In genomic region chr1:63322944-63323865, GRCh38 we compare ENCODE assay signal across 9 cellular contexts. TPM values are rescaled to one million over a fixed set of nuclear protein-coding genes. Genes with fewer than 3 reads are reported as not detected.
DNase-seq lines count a peak whose midpoint lies in the region; ATAC-seq, FAIRE-seq and TF ChIP-seq lines count a peak whose summit lies in the region.
"Had no signal": no experiment of that assay in that cellular context is flagged by ENCODE, and none has a peak within 500 bp of the region (broad histone marks: within the 10 kb centered on the region; RNA-seq: fewer than 3 reads in every experiment).

No MANE protein-coding gene starts in this region.

- DNase-seq in CD4-positive, alpha-beta T cell = peak in 5 of 10 experiments; percentile 31 to 50 (median 33)
- peak; percentile 34 for DNase-seq in SW480 (ENCODE audit: low spot score)
- DNase-seq in H1 (ENCODE audit: low read depth in 1 of 2, low spot score in 2 of 2) = peak in 1 of 2 experiments; percentile 82
- DNase-seq in aorta = no peak
- no peak for DNase-seq in amniotic stem cell (lab: John Stamatoyannopoulos, UW)

- peaks cover 43% of the 10 kb centered on the region for H3K23me2 ChIP-seq in H1 (ENCODE audit: low read depth, low read length)

- peak overlapping the region; percentile 86 to 94 for H3K4me2 ChIP-seq in H1 (ENCODE audit: insufficient read depth in 1 of 2, low read depth in 2 of 2, low read length in 2 of 2)

- H3K27me3 Mint-ChIP-seq in CD4-positive, alpha-beta T cell = peaks cover 88% of the 10 kb centered on the region

- no peak overlapping the region for H3K14ac ChIP-seq in H1 (ENCODE audit: insufficient read length)

- H4K20me1 ChIP-seq in H1 (replicated peaks in 1 of 2; ENCODE audit: control insufficient read depth in 1 of 2, insufficient read depth in 2 of 2, low read length in 2 of 2) = peaks cover 0 to 2% of the 10 kb centered on the region in 2 experiments

- H3K9me3 ChIP-seq in CD4-positive, alpha-beta T cell (ENCODE audit: control insufficient read depth, low read length) = peaks cover 45% of the 10 kb centered on the region
- H3K9me3 ChIP-seq in H1 (ENCODE audit: insufficient read depth in 2 of 2, low read depth in 1 of 2, low read length in 1 of 2) (no peaks in the 10 kb centered on the region), neuron (ENCODE audit: low read length) (no peaks in the 10 kb centered on the region), aorta (ENCODE audit: control insufficient read depth, low read length) (peaks cover 5% of the 10 kb centered on the region)

- no peak for TF ChIP-seq EP300 in H1 (IDR thresholded peaks at IDR 0.05; ENCODE audit: borderline replicate concordance in 1 of 2, low read depth in 2 of 2, low read length in 2 of 2)

- no peaks in the 10 kb centered on the region for H3K79me1 ChIP-seq in H1 (ENCODE audit: low read depth, low read length)

- H4K91ac ChIP-seq in H1 (replicated peaks; ENCODE audit: insufficient read length, low read length) = peak overlapping the region; percentile 52

- intact Hi-C loops in CD4-positive, alpha-beta T cell (cut with DNase I, micrococcal nuclease) = no loop called here
- intact Hi-C loops in aorta (cut with DNase I) = no loop called here

- TF ChIP-seq CTCF in CD4-positive, alpha-beta T cell (IDR thresholded peaks at IDR 0.05) = no peak
- TF ChIP-seq CTCF in H1 (IDR thresholded peaks at IDR 0.05; ENCODE audit: control extremely low read depth in 1 of 3, insufficient read depth in 1 of 3, low read depth in 1 of 3, low read length in 3 of 3) = peak in 1 of 3 experiments; percentile 6; a peak in 1 of 4 replicates

- H3K36me3 Mint-ChIP-seq in CD4-positive, alpha-beta T cell (ENCODE audit: low read depth) = peaks cover 12% of the 10 kb centered on the region

- H2AFZ ChIP-seq in H1 (ENCODE audit: low read length) (no peak overlapping the region), neuron (ENCODE audit: low read depth, low read length) (peak overlapping the region; percentile 74)

- peaks cover 92% of the 10 kb centered on the region for H3K27me3 ChIP-seq in CD4-positive, alpha-beta T cell (ENCODE audit: control insufficient read depth, insufficient read depth, low read length)
- H3K27me3 ChIP-seq in H1 (replicated peaks in 1 of 4; ENCODE audit: control insufficient read depth in 3 of 4, extremely low read depth in 1 of 4, insufficient read depth in 3 of 4, low read length in 3 of 4) (peaks cover 3 to 74% (median 41%) of the 10 kb centered on the region in 4 experiments; a peak in 6 of 7 replicates), neuron (ENCODE audit: insufficient read depth, low read length) (peaks cover 95% of the 10 kb centered on the region), aorta (ENCODE audit: control insufficient read depth in 1 of 2, insufficient read depth in 2 of 2, low read length in 1 of 2) (peaks cover 0 to 2% of the 10 kb centered on the region in 2 donors)

- TF ChIP-seq POLR2A in H1 (IDR thresholded peaks at IDR 0.05; ENCODE audit: control extremely low read depth in 1 of 2, low read depth in 2 of 2, low read length in 2 of 2) = no peak

- H2BK5ac ChIP-seq in H1 (ENCODE audit: low read depth, low read length) = peak overlapping the region; percentile 66

- peak overlapping the region; percentile 73; the same call in 1 of the 2 replicates for H4K8ac ChIP-seq in H1 (ENCODE audit: extremely low read depth, insufficient read depth, low read length)

- H3K56ac ChIP-seq in H1 (replicated peaks; ENCODE audit: insufficient read length, low read depth, low read length) = no peak overlapping the region

- peaks cover 4% of the 10 kb centered on the region for H3K9me3 Mint-ChIP-seq in CD4-positive, alpha-beta T cell

- peak overlapping the region in 3 of 4 experiments; percentile 25 to 83 (median 41); a peak in 5 of 7 replicates for H3K9ac ChIP-seq in H1 (replicated peaks in 1 of 4; ENCODE audit: extremely low read depth in 1 of 4, low read depth in 3 of 4, low read length in 3 of 4)

- H4K5ac ChIP-seq in H1 (ENCODE audit: insufficient read length, low read depth, low read length) = no peak overlapping the region

- H3K36me3 ChIP-seq in H1 (ENCODE audit: control insufficient read depth in 2 of 4, insufficient read depth in 4 of 4, low read length in 3 of 4) = no peaks in the 10 kb centered on the region
- H3K36me3 ChIP-seq in neuron (ENCODE audit: insufficient read depth, low read length) = no peaks in the 10 kb centered on the region
- H3K36me3 ChIP-seq in aorta (ENCODE audit: control insufficient read depth in 1 of 2, insufficient read depth in 2 of 2, low read length in 1 of 2) = no peaks in the 10 kb centered on the region

- H3K27ac Mint-ChIP-seq in CD4-positive, alpha-beta T cell = peak overlapping the region; percentile 63

- peak overlapping the region; percentile 84 for H3K4me3 Mint-ChIP-seq in CD4-positive, alpha-beta T cell

- no peak overlapping the region for H2BK20ac ChIP-seq in H1 (ENCODE audit: low read length)

- H3K4me3 ChIP-seq in H1 (ENCODE audit: extremely low read depth in 1 of 4, insufficient read depth in 2 of 4, low read depth in 3 of 4, low read length in 4 of 4) (peak overlapping the region; percentile 57 to 80 (median 66)), neuron (ENCODE audit: low read length) (peak overlapping the region; percentile 40), aorta (ENCODE audit: low read length in 2 of 2) (peak overlapping the region in 1 of 2 donors; percentile 34)

- H2BK15ac ChIP-seq in H1 (ENCODE audit: low read length) = no peak overlapping the region

- WGBS in H1 (ENCODE audit: extremely low coverage in 1 of 2, insufficient coverage in 1 of 2, insufficient read length in 1 of 2, insufficient replicate concordance in 2 of 2, low coverage in 1 of 2, low lambda C conversion rate in 2 of 2, missing lambda C conversion rate in 1 of 2), 2 experiments = 2% methylated on average over 85 of the region's 104 CpGs; no CpG with 5 or more reads in 1 of the 2 experiments
- 2 to 3% methylated on average over 88 to 104 of the region's 104 CpGs for WGBS in aorta, 2 donors

- no peak for TF ChIP-seq RAD21 in H1 (IDR thresholded peaks at IDR 0.05 in 1 of 2, conservative IDR thresholded peaks at IDR 0.05 in 1 of 2; ENCODE audit: low read depth in 2 of 2, low read length in 2 of 2)

- FAIRE-seq in H1 (lab: Jason Lieb, UNC) = no peak
- FAIRE-seq: endometrium had no signal

- peaks cover 56% of the 10 kb centered on the region for H3K4me1 Mint-ChIP-seq in CD4-positive, alpha-beta T cell (ENCODE audit: low read depth)

- H2BK120ac ChIP-seq in H1 (replicated peaks; ENCODE audit: low read depth, low read length) = no peak overlapping the region

- POLR2A ChIA-PET in CD4-positive, alpha-beta T cell (lab: Charles Lee) = no interaction called here
- POLR2A ChIA-PET in H1 (lab: Charles Lee; ENCODE audit: partially characterized antibody) = interaction anchor here (0.8 to 3.1 kb wide), 9 partner anchors 8 to 318 kb away, joined by 3 to 20 read pairs (median 3); no protein-coding TSS in a partner anchor

- peak overlapping the region; percentile 85 for H3K18ac ChIP-seq in H1 (ENCODE audit: extremely low read depth, low read length)

- no peak overlapping the region for H3K27ac ChIP-seq in CD4-positive, alpha-beta T cell (ENCODE audit: low read depth, low read length)
- H3K27ac ChIP-seq in H1 (ENCODE audit: low read depth, low read length) (no peak overlapping the region), aorta (ENCODE audit: low read depth in 1 of 2, low read length in 2 of 2) (no peak overlapping the region)

- H2AK5ac ChIP-seq in H1 (ENCODE audit: low read depth, low read length) = peak overlapping the region; percentile 40; the same call in 1 of the 2 replicates

- H3K79me2 ChIP-seq in H1 (ENCODE audit: control insufficient read depth in 1 of 2, insufficient read depth in 2 of 2, low read length in 2 of 2) = peaks cover 0 to 29% of the 10 kb centered on the region in 2 experiments; a peak in 3 of 4 replicates

- CTCF ChIA-PET in CD4-positive, alpha-beta T cell (lab: Charles Lee) = no interaction called here
- CTCF ChIA-PET in H1 (lab: Charles Lee; ENCODE audit: partially characterized antibody) = interaction anchor here (0.7 to 1.7 kb wide), 12 partner anchors 9 to 318 kb away, joined by 3 to 6 read pairs (median 3); partner anchors contain the start of genes ALG6 and PGM1

- H2BK12ac ChIP-seq in H1 (ENCODE audit: low read depth, low read length) = peak overlapping the region; percentile 90; the same call in 1 of the 2 replicates

- H3K23ac ChIP-seq in H1 (ENCODE audit: insufficient read length) = no peak overlapping the region

- ATAC-seq in CD4-positive, alpha-beta T cell (ENCODE audit: poor library complexity) = peak; percentile 54
- ATAC-seq in HG02759 (IDR thresholded peaks at IDR 0.05; ENCODE audit: unreplicated experiment) (peak; percentile 28), HG02870 (IDR thresholded peaks at IDR 0.05; ENCODE audit: unreplicated experiment) (no peak), aorta (ENCODE audit: low FRiP score) (no peak)

- no peak overlapping the region for H3K4ac ChIP-seq in H1 (replicated peaks; ENCODE audit: insufficient read length, low read depth, low read length)

- H3K4me1 ChIP-seq in H1 (replicated peaks in 1 of 4; ENCODE audit: control insufficient read depth in 3 of 4, insufficient read depth in 4 of 4, low read length in 3 of 4) = peaks cover 8 to 21% (median 15%) of the 10 kb centered on the region in 4 experiments
- peaks cover 8% of the 10 kb centered on the region for H3K4me1 ChIP-seq in neuron (ENCODE audit: insufficient read depth, low read length)
- no peaks in the 10 kb centered on the region for H3K4me1 ChIP-seq in aorta (ENCODE audit: control insufficient read depth in 1 of 2, insufficient read depth in 2 of 2, low read length in 2 of 2)

RNA-seq across cellular contexts. Expression of gene FOXD3, which starts 0.8 kb away (rescaled TPM):
- total RNA-seq in CD4-positive, alpha-beta T cell = not detected
- total RNA-seq in H1 (2021; fragmentation: NEBNext Ultra II Directional; extraction: Animal tissue kit (Norgen Biotek cat#: 25700)) = 33.7 and 35.8 TPM in 2 replicates
- polyA plus RNA-seq in H1 (2011; rRNA removed) (8.7 and 12.8 TPM in 2 replicates), aorta (not detected)
- 7.3 TPM for polyA plus RNA-seq in H1 (2011; cell fraction: cytosol; rRNA removed)
- polyA plus RNA-seq in H1 (2011; cell fraction: nucleus; rRNA removed) = 9.5 TPM
- 7.6 to 12.3 TPM (median 11.1 TPM) in 4 replicates for polyA plus RNA-seq in H1 (2012, experiment 1 of 2)
- 10.5 TPM for polyA plus RNA-seq in H1 (2012, experiment 2 of 2)
- polyA plus RNA-seq in H1 (2013, experiment 1 of 2) = 27.2 TPM
- polyA plus RNA-seq in H1 (2013, experiment 2 of 2) = 26.0 TPM
- 1.5 and 2.1 TPM in 2 replicates for polyA minus RNA-seq in H1 (2011; rRNA and poly(A)+ RNA removed)
- 15.1 TPM for polyA minus RNA-seq in H1 (2011; cell fraction: cytosol; rRNA and poly(A)+ RNA removed)
- 9.2 TPM for polyA minus RNA-seq in H1 (2011; cell fraction: nucleus; rRNA and poly(A)+ RNA removed)
- 1 to 10 TPM in 1 of 2 donors, under 1 TPM in 1; 0.52 to 1.7 TPM for total RNA-seq in aorta

RNA-seq across cellular contexts. Expression of gene ALG6, which starts 44.2 kb away (rescaled TPM):
- 10 to 100 TPM; 10.6 to 11.2 TPM for total RNA-seq in CD4-positive, alpha-beta T cell
- 25.1 and 26.8 TPM in 2 replicates for total RNA-seq in H1 (2021; fragmentation: NEBNext Ultra II Directional; extraction: Animal tissue kit (Norgen Biotek cat#: 25700))
- polyA plus RNA-seq in H1 (2011; rRNA removed) (8.4 and 17.8 TPM in 2 replicates), aorta (1 to 10 TPM; 2.4 to 8.9 TPM)
- polyA plus RNA-seq in H1 (2011; cell fraction: cytosol; rRNA removed) = 16.8 TPM
- 5.4 TPM for polyA plus RNA-seq in H1 (2011; cell fraction: nucleus; rRNA removed)
- polyA plus RNA-seq in H1 (2012, experiment 1 of 2) = 10.8 to 22.0 TPM (median 11.8 TPM) in 4 replicates
- polyA plus RNA-seq in H1 (2012, experiment 2 of 2) = 2.6 TPM
- polyA plus RNA-seq in H1 (2013, experiment 1 of 2) = 33.2 TPM
- 30.2 TPM for polyA plus RNA-seq in H1 (2013, experiment 2 of 2)
- polyA minus RNA-seq in H1 (2011; rRNA and poly(A)+ RNA removed) = 16.4 and 22.2 TPM in 2 replicates
- 8.4 TPM for polyA minus RNA-seq in H1 (2011; cell fraction: cytosol; rRNA and poly(A)+ RNA removed)
- 26.5 TPM for polyA minus RNA-seq in H1 (2011; cell fraction: nucleus; rRNA and poly(A)+ RNA removed)
- 10 to 100 TPM in 1 of 2 donors, 1 to 10 TPM in 1; 7.9 to 11.0 TPM for total RNA-seq in aorta

Comparison
In these comparisons a context has a peak if more than half of its experiments do, and no peak if none do; other contexts are left out.
1. ATAC-seq: peak in CD4-positive, alpha-beta T cell (single experiment) and HG02759 (single experiment); none in HG02870 (single experiment) and aorta (single experiment).
2. RNA of gene FOXD3, which starts 0.8 kb away (total RNA-seq): 33.7 to 35.8 TPM in H1; 0.52 to 1.7 TPM in aorta and not detected in CD4-positive, alpha-beta T cell; every median in the first group is over 10 times any median in the second.